In genomic region chr9:95181226-95181818, GRCh38 we compare ENCODE assay signal across 1 cellular context.
TF ChIP-seq lines count a peak whose summit lies in the region.

No MANE protein-coding gene starts in this region.

TF ChIP-seq in GM23338, 12 proteins besides CTCF, POLR2A, EP300 and RAD21 (continued from another document):
- TF ChIP-seq ZNF462 (CRISPR knock-in tag; IDR thresholded peaks at IDR 0.05) (no peak), NANOG (IDR thresholded peaks at IDR 0.05; ENCODE audit: borderline replicate concordance) (no peak), ZNF331 (CRISPR knock-in tag; IDR thresholded peaks at IDR 0.05; ENCODE audit: low read depth) (no peak), ZNF114 (CRISPR knock-in tag; IDR thresholded peaks at IDR 0.05) (no peak), EZH2 (IDR thresholded peaks at IDR 0.05; ENCODE audit: low read depth, unreplicated experiment) (no peak), CREB1 (CRISPR knock-in tag; IDR thresholded peaks at IDR 0.05; ENCODE audit: low read depth) (no peak), POLR2AphosphoS5 (IDR thresholded peaks at IDR 0.05; ENCODE audit: low read depth) (no peak)
